Comparison of ENCODE assay signal across 13 cellular contexts in the genomic region with DNA sequence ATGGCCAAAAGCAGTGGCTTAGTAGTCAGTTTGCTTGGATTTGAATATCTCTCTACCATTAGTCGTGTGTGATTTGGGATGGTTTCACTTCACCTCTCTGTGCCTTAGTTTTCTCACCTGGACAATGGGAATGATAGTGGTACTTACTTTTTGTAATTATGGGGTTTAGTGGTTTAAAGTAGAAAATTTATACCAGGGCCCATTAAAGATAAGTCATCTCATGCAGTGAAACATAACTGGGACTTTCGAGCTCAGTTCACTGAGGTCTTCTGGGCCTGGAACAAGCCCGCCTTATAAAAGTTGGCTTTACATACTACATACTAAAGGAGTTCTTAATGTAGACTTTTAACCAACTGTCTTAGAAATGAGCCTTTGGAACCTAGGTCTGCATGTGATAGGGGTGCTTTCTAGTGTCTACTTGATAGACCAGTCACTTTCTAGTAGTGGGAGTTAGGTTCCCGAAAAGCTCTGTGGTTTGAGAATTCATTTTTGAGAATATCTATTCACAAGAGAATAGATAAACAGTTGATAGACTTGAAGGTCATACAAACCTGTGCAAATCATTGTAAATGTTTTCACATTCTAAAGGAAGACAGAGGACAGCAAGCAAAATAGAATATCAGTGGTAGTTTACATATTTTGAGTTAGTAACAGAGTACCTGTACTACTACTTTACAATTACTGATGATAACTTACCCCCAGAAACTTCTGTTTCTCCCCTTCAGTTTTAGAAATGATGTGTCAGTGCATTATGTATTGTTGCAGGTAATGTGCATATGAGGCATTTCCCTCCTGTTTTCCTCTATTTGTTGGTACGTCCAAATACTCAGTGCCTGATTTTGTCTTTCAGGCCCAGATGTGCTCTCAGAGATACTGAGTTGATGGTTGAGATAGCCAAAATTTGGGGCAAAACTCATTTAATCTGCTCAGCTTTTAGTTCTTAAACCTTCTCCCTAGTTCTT. TPM values are rescaled to one million over a fixed set of nuclear protein-coding genes. Genes with fewer than 3 reads are reported as not detected.
DNase-seq lines count a peak whose midpoint lies in the region; ATAC-seq and TF ChIP-seq lines count a peak whose summit lies in the region.
"Had no signal": no experiment of that assay in that cellular context is flagged by ENCODE, and none has a peak within 500 bp of the region (broad histone marks: within the 10 kb centered on the region; RNA-seq: fewer than 3 reads in every experiment).

No MANE protein-coding gene starts in this region.

- TF ChIP-seq POLR2A in gastrocnemius medialis (IDR thresholded peaks at IDR 0.05), result no peak

- H3K36me3 Mint-ChIP-seq in activated naive CD4-positive, alpha-beta T cell treated with anti-CD3 and anti-CD28 coated beads for 36 hours (ENCODE audit: low read depth), result peaks cover 6% of the 10 kb centered on the region
- peaks cover 23% of the 10 kb centered on the region for H3K36me3 Mint-ChIP-seq in activated naive CD4-positive, alpha-beta T cell treated with anti-CD3 and anti-CD28 coated beads, Interleukin-2, amount 10 ng/mL, durations not matched to agents 7 days and 5 days
- peaks cover 4% of the 10 kb centered on the region for H3K36me3 Mint-ChIP-seq in IgD-negative memory B cell
- peaks cover 3% of the 10 kb centered on the region for H3K36me3 Mint-ChIP-seq in activated naive CD8-positive, alpha-beta T cell treated with anti-CD3 and anti-CD28 coated beads, Interleukin-2, amount 50 U/mL, for 24 hours (ENCODE audit: low read depth)

- H3K27ac ChIP-seq in gastrocnemius medialis (peak overlapping the region; percentile 74 to 82 (median 78)), dorsolateral prefrontal cortex (no peak overlapping the region)
- H3K27ac ChIP-seq: SJCRH30, tibial artery had no signal

- H3K27ac Mint-ChIP-seq in activated naive CD4-positive, alpha-beta T cell treated with anti-CD3 and anti-CD28 coated beads for 36 hours, result peak overlapping the region; percentile 56
- no peak overlapping the region for H3K27ac Mint-ChIP-seq in activated naive CD4-positive, alpha-beta T cell treated with anti-CD3 and anti-CD28 coated beads, Interleukin-2, amount 10 ng/mL, durations not matched to agents 7 days and 5 days
- H3K27ac Mint-ChIP-seq in IgD-negative memory B cell, result peak overlapping the region; percentile 45 to 81 (median 68)
- peak overlapping the region; percentile 1 for H3K27ac Mint-ChIP-seq in activated naive CD8-positive, alpha-beta T cell treated with anti-CD3 and anti-CD28 coated beads, Interleukin-2, amount 50 U/mL, for 24 hours

- intact Hi-C loops in activated naive CD4-positive, alpha-beta T cell treated with anti-CD3 and anti-CD28 coated beads for 36 hours (cut with micrococcal nuclease), result no loop called here
- intact Hi-C loops in gastrocnemius medialis (cut with DNase I; ENCODE audit: low total_unique reads), result no loop called here
- intact Hi-C loops in dorsolateral prefrontal cortex (cut with DNase I), result no loop called here

- H3K4me3 ChIP-seq in gastrocnemius medialis (no peak overlapping the region), dorsolateral prefrontal cortex (no peak overlapping the region)
- H3K4me3 ChIP-seq: SJCRH30, tibial artery had no signal

- H3K4me1 ChIP-seq in gastrocnemius medialis, result peaks cover 93% of the 10 kb centered on the region in 2 donors
- H3K4me1 ChIP-seq: SJCRH30 had no signal

- H3K9me3 Mint-ChIP-seq in activated naive CD4-positive, alpha-beta T cell treated with anti-CD3 and anti-CD28 coated beads for 36 hours, result no peaks in the 10 kb centered on the region
- H3K9me3 Mint-ChIP-seq in activated naive CD4-positive, alpha-beta T cell treated with anti-CD3 and anti-CD28 coated beads, Interleukin-2, amount 10 ng/mL, durations not matched to agents 7 days and 5 days, result no peaks in the 10 kb centered on the region
- H3K9me3 Mint-ChIP-seq in IgD-negative memory B cell, result no peaks in the 10 kb centered on the region
- H3K9me3 Mint-ChIP-seq in activated naive CD8-positive, alpha-beta T cell treated with anti-CD3 and anti-CD28 coated beads, Interleukin-2, amount 50 U/mL, for 24 hours, result no peaks in the 10 kb centered on the region

- TF ChIP-seq CTCF in gastrocnemius medialis (IDR thresholded peaks at IDR 0.05 in 4 of 5, conservative IDR thresholded peaks at IDR 0.05 in 1 of 5), result no peak
- no peak for TF ChIP-seq CTCF in dorsolateral prefrontal cortex (IDR thresholded peaks at IDR 0.05 in 54 of 56, conservative IDR thresholded peaks at IDR 0.05 in 2 of 56; ENCODE audit: low read depth in 1 of 56, partially characterized antibody in 56 of 56)

- H3K36me3 ChIP-seq in gastrocnemius medialis, result no peaks in the 10 kb centered on the region
- H3K36me3 ChIP-seq: SJCRH30, tibial artery had no signal

- H3K27me3 ChIP-seq in gastrocnemius medialis (no peaks in the 10 kb centered on the region), dorsolateral prefrontal cortex (no peaks in the 10 kb centered on the region)
- H3K27me3 ChIP-seq: SJCRH30, tibial artery had no signal

- H3K9me3 ChIP-seq in gastrocnemius medialis, result no peaks in the 10 kb centered on the region
- H3K9me3 ChIP-seq: tibial artery had no signal

- CTCF ChIA-PET in activated naive CD4-positive, alpha-beta T cell treated with anti-CD3 and anti-CD28 coated beads for 36 hours (lab: Charles Lee), result interaction anchor here (0.7 kb wide), 1 partner anchor 41 kb away, joined by 4 read pairs; no protein-coding TSS in a partner anchor
- CTCF ChIA-PET in activated naive CD4-positive, alpha-beta T cell treated with anti-CD3 and anti-CD28 coated beads, Interleukin-2, amount 10 ng/mL, durations not matched to agents 7 days and 5 days (lab: Charles Lee), result interaction anchor here (0.5 kb wide), 1 partner anchor 43 kb away, joined by 3 read pairs; no protein-coding TSS in a partner anchor

- DNase-seq in activated naive CD4-positive, alpha-beta T cell treated with anti-CD3 and anti-CD28 coated beads for 36 hours, result no peak
- no peak for DNase-seq in activated naive CD4-positive, alpha-beta T cell treated with anti-CD3 and anti-CD28 coated beads, Interleukin-2, amount 10 ng/mL, durations not matched to agents 7 days and 5 days
- DNase-seq in activated naive CD8-positive, alpha-beta T cell treated with anti-CD3 and anti-CD28 coated beads, Interleukin-2, amount 50 U/mL, for 24 hours, result no peak
- DNase-seq in gastrocnemius medialis, result no peak
- no peak for DNase-seq in ureter (ENCODE audit: low spot score)
- no peak for DNase-seq in NCI-H82 treated with DMSO at 0.1 percent for 48 hours (lab: John Stamatoyannopoulos, UW; ENCODE audit: unreplicated experiment)
- DNase-seq in dorsolateral prefrontal cortex, result no peak
- DNase-seq: activated CD4-positive, CD25-positive, alpha-beta regulatory T cell treated with anti-CD3 and anti-CD28 coated beads, Interleukin-2, amount 50 U/mL, for 72 hours; activated gamma-delta T cell; central memory CD4-positive, alpha-beta T cell; SJCRH30; tibial artery had no signal

- no peaks in the 10 kb centered on the region for H3K27me3 Mint-ChIP-seq in activated naive CD4-positive, alpha-beta T cell treated with anti-CD3 and anti-CD28 coated beads for 36 hours (ENCODE audit: low read depth)
- H3K27me3 Mint-ChIP-seq in activated naive CD4-positive, alpha-beta T cell treated with anti-CD3 and anti-CD28 coated beads, Interleukin-2, amount 10 ng/mL, durations not matched to agents 7 days and 5 days, result no peaks in the 10 kb centered on the region
- H3K27me3 Mint-ChIP-seq in IgD-negative memory B cell, result no peaks in the 10 kb centered on the region
- H3K27me3 Mint-ChIP-seq in activated naive CD8-positive, alpha-beta T cell treated with anti-CD3 and anti-CD28 coated beads, Interleukin-2, amount 50 U/mL, for 24 hours, result no peaks in the 10 kb centered on the region

- in situ Hi-C loops in gastrocnemius medialis (cut with MboI; ENCODE audit: low sequenced_read_pairs in 4 of 4), result no loop called here

- peaks cover 81% of the 10 kb centered on the region for H3K4me1 Mint-ChIP-seq in activated naive CD4-positive, alpha-beta T cell treated with anti-CD3 and anti-CD28 coated beads for 36 hours (ENCODE audit: low read depth)
- H3K4me1 Mint-ChIP-seq in activated naive CD4-positive, alpha-beta T cell treated with anti-CD3 and anti-CD28 coated beads, Interleukin-2, amount 10 ng/mL, durations not matched to agents 7 days and 5 days, result peaks cover 63% of the 10 kb centered on the region
- H3K4me1 Mint-ChIP-seq in IgD-negative memory B cell, result peaks cover 71 to 79% (median 72%) of the 10 kb centered on the region in 3 donors
- peaks cover 81% of the 10 kb centered on the region for H3K4me1 Mint-ChIP-seq in activated naive CD8-positive, alpha-beta T cell treated with anti-CD3 and anti-CD28 coated beads, Interleukin-2, amount 50 U/mL, for 24 hours

- ATAC-seq in activated naive CD8-positive, alpha-beta T cell treated with anti-CD3 and anti-CD28 coated beads, Interleukin-2, amount 50 U/mL, for 24 hours, result no peak
- no peak for ATAC-seq in gastrocnemius medialis

- H3K4me3 Mint-ChIP-seq in activated naive CD4-positive, alpha-beta T cell treated with anti-CD3 and anti-CD28 coated beads for 36 hours, result peak overlapping the region; percentile 4
- H3K4me3 Mint-ChIP-seq in activated naive CD4-positive, alpha-beta T cell treated with anti-CD3 and anti-CD28 coated beads, Interleukin-2, amount 10 ng/mL, durations not matched to agents 7 days and 5 days, result no peak overlapping the region
- H3K4me3 Mint-ChIP-seq in IgD-negative memory B cell, result peak overlapping the region in 1 of 4 donors; percentile 5
- H3K4me3 Mint-ChIP-seq in activated naive CD8-positive, alpha-beta T cell treated with anti-CD3 and anti-CD28 coated beads, Interleukin-2, amount 50 U/mL, for 24 hours, result no peak overlapping the region

RNA-seq across cellular contexts. Expression of gene DYRK1A, which starts 48.0 kb away (rescaled TPM):
- 10 to 100 TPM; 49.8 to 51.4 TPM for total RNA-seq in activated naive CD4-positive, alpha-beta T cell treated with anti-CD3 and anti-CD28 coated beads for 36 hours
- 4.3 TPM for polyA plus RNA-seq in IgD-negative memory B cell
- total RNA-seq in gastrocnemius medialis, result 100 to 1,000 TPM in 2 of 4 donors, 10 to 100 TPM in 2; 81.0 to 115 (median 95.3) TPM
- total RNA-seq in ureter, result 97.0 TPM
- total RNA-seq in dorsolateral prefrontal cortex, result 100 to 1,000 TPM in 43 of 120 experiments, 10 to 100 TPM in 77; 72.3 to 147 (median 97.5) TPM

Comparison
In these comparisons a context has a peak if more than half of its experiments do, and no peak if none do; other contexts are left out.
1. H3K27ac ChIP-seq: peak in gastrocnemius medialis (4 of 4); none in dorsolateral prefrontal cortex (0 of 59).